Comparison of ENCODE assay signal across 8 cellular contexts in genomic region chr11:29293825-29294224, GRCh38.
A peak's percentile ranks its signal among the peaks of the same experiment; 100 is the strongest.
DNase-seq lines count a peak whose midpoint lies in the region; ATAC-seq and TF ChIP-seq lines count a peak whose summit lies in the region.

No MANE protein-coding gene starts in this region.

- no peaks in the 10 kb centered on the region for H3K4me1 ChIP-seq in foreskin keratinocyte

- no peaks in the 10 kb centered on the region for H3K27me3 ChIP-seq in foreskin keratinocyte

- ATAC-seq in GM21825 (IDR thresholded peaks at IDR 0.05; ENCODE audit: unreplicated experiment) (peak; percentile 84), foreskin keratinocyte (peak; percentile 65), omental fat pad (ENCODE audit: low FRiP score) (no peak)

- peak overlapping the region; percentile 9 for H3K27ac ChIP-seq in foreskin keratinocyte

- DNase-seq in GM12865 (ENCODE audit: low read depth) (peak; percentile 69), HT1080 (ENCODE audit: low read depth) (peak; percentile 70), foreskin keratinocyte (peak; percentile 58 to 76), midbrain (lab: John Stamatoyannopoulos, UW) (no peak), hepatic stellate cell (ENCODE audit: low spot score) (no peak), omental fat pad (ENCODE audit: low spot score) (no peak), mesenteric fat pad (ENCODE audit: low spot score) (no peak)

- no peak for TF ChIP-seq CTCF in GM12865 (IDR thresholded peaks at IDR 0.05; ENCODE audit: insufficient read depth, low read depth, low read length, missing control alignments)
- TF ChIP-seq CTCF in foreskin keratinocyte (conservative IDR thresholded peaks at IDR 0.05) = no peak
- no peak for TF ChIP-seq CTCF in omental fat pad (IDR thresholded peaks at IDR 0.05)

- H3K4me3 ChIP-seq in GM12865 (ENCODE audit: low read depth, low read length) = no peak overlapping the region

Comparison
In these comparisons a context has a peak if more than half of its experiments do, and no peak if none do; other contexts are left out.
1. DNase-seq: peak in GM12865 (single experiment), HT1080 (single experiment) and foreskin keratinocyte (2 of 2); none in midbrain (single experiment), hepatic stellate cell (single experiment), omental fat pad (single experiment) and mesenteric fat pad (single experiment).